ENCODE assay signal across 16 cellular contexts in genomic region chr9:15501179-15501578, GRCh38. TPM values are rescaled to one million over a fixed set of nuclear protein-coding genes. Genes with fewer than 3 reads are reported as not detected.
DNase-seq lines count a peak whose midpoint lies in the region; ATAC-seq, FAIRE-seq and TF ChIP-seq lines count a peak whose summit lies in the region.
"Had no signal": no experiment of that assay in that cellular context is flagged by ENCODE, and none has a peak within 500 bp of the region (broad histone marks: within the 10 kb centered on the region; RNA-seq: fewer than 3 reads in every experiment).

No MANE protein-coding gene starts in this region.

- TF ChIP-seq RAD21 in SK-N-SH (IDR thresholded peaks at IDR 0.05; ENCODE audit: low read length) = no peak

- H3K36me3 Mint-ChIP-seq in GM23338 (ENCODE audit: low read depth) (peaks cover 97% of the 10 kb centered on the region), WTC11 (peaks cover 82% of the 10 kb centered on the region), memory B cell (peaks cover 17% of the 10 kb centered on the region)
- H3K36me3 Mint-ChIP-seq: IgD-negative memory B cell had no signal

- H4K20me1 ChIP-seq in SK-N-SH (ENCODE audit: insufficient read depth) = no peaks in the 10 kb centered on the region
- H4K20me1 ChIP-seq in GM23338 (replicated peaks; ENCODE audit: insufficient read depth) = peaks cover 79% of the 10 kb centered on the region

- H3K4me1 Mint-ChIP-seq in GM23338 (peaks cover 10% of the 10 kb centered on the region; the same call in 2 of the 3 replicates), WTC11 (peaks cover 37% of the 10 kb centered on the region), memory B cell (peaks cover 18% of the 10 kb centered on the region)

- H3K4me2 ChIP-seq in SK-N-SH = no peak overlapping the region
- no peak overlapping the region for H3K4me2 ChIP-seq in GM23338

- 63% methylated on average over 6 of the region's 6 CpGs for WGBS in SK-N-SH (ENCODE audit: low lambda C conversion rate)

- H3K9me3 Mint-ChIP-seq in GM23338 (no peaks in the 10 kb centered on the region), WTC11 (no peaks in the 10 kb centered on the region), memory B cell (no peaks in the 10 kb centered on the region)
- H3K9me3 Mint-ChIP-seq: activated CD4-positive, alpha-beta memory T cell treated with anti-CD3 and anti-CD28 coated beads for 36 hours; IgD-negative memory B cell had no signal

- no peak for FAIRE-seq in HTR-8/SVneo (lab: Jason Lieb, UNC)

- no peak overlapping the region for H3K9ac ChIP-seq in SK-N-SH

- no peak for TF ChIP-seq EP300 in SK-N-SH (IDR thresholded peaks at IDR 0.05; ENCODE audit: borderline replicate concordance in 1 of 2, low read depth in 1 of 2, low read length in 1 of 2)

- H3K27me3 ChIP-seq in SK-N-SH (ENCODE audit: insufficient read depth) (no peaks in the 10 kb centered on the region), GM23338 (ENCODE audit: insufficient read depth) (no peaks in the 10 kb centered on the region)

- H3K27ac ChIP-seq in SK-N-SH (ENCODE audit: low read depth in 2 of 2, low read length in 1 of 2) (no peak overlapping the region), GM23338 (ENCODE audit: low read depth) (peak overlapping the region; percentile 35; the same call in 1 of the 2 replicates)
- H3K27ac ChIP-seq: epithelial cell of prostate had no signal

- no peaks in the 10 kb centered on the region for H3K9me3 ChIP-seq in SK-N-SH

- DNase-seq in SK-N-SH (no peak), GM23338 (ENCODE audit: low spot score) (no peak), WTC11 (ENCODE audit: low spot score) (no peak), memory B cell (ENCODE audit: low spot score in 2 of 2) (no peak), HTR-8/SVneo (ENCODE audit: insufficient read length, low spot score) (no peak), mesenteric fat pad (ENCODE audit: low spot score) (no peak), GDM1 (lab: John Stamatoyannopoulos, UW) (no peak)
- DNase-seq: activated CD4-positive, alpha-beta memory T cell treated with anti-CD3 and anti-CD28 coated beads for 36 hours; activated naive CD4-positive, alpha-beta T cell; DMS79; left cardiac atrium; NK-92 treated with Interleukin-12 subunit alpha and Interleukin-12 subunit beta, amount 100 ng/mL, for 24 hours had no signal

- H3K4me3 Mint-ChIP-seq in GM23338 (no peak overlapping the region), WTC11 (no peak overlapping the region), memory B cell (no peak overlapping the region)
- H3K4me3 Mint-ChIP-seq: activated CD4-positive, alpha-beta memory T cell treated with anti-CD3 and anti-CD28 coated beads for 36 hours; IgD-negative memory B cell had no signal

- no peak for ATAC-seq in SK-N-SH treated with all-trans-retinoic acid at 6 μM for 48 hours
- ATAC-seq in GM23338 = no peak
- no peak for ATAC-seq in WTC11
- ATAC-seq in memory B cell (ENCODE audit: low read depth) = no peak
- ATAC-seq: left cardiac atrium, Right ventricle myocardium inferior had no signal

- H3K27ac Mint-ChIP-seq in GM23338 = no peak overlapping the region
- H3K27ac Mint-ChIP-seq in WTC11 = peak overlapping the region; percentile 0; the same call in 1 of the 2 replicates
- peak overlapping the region; percentile 4 for H3K27ac Mint-ChIP-seq in memory B cell
- H3K27ac Mint-ChIP-seq: activated CD4-positive, alpha-beta memory T cell treated with anti-CD3 and anti-CD28 coated beads for 36 hours had no signal

- POLR2A ChIA-PET in SK-N-SH (lab: Yijun Ruan, JAX) (interaction anchor here (1.0 kb wide), 1 partner anchor 52 kb away, joined by 3 read pairs; the partner anchor contains the start of gene CCDC171), WTC11 (lab: Charles Lee) (interaction anchor here (1.6 to 2.2 kb wide), 2 partner anchors 9 to 52 kb away, joined by 3 to 12 read pairs; partner anchors contain the start of genes CCDC171 and PSIP1)

- H3K79me2 ChIP-seq in SK-N-SH (ENCODE audit: insufficient read depth) (peaks cover 84% of the 10 kb centered on the region), GM23338 (replicated peaks; ENCODE audit: insufficient read depth) (peaks cover 100% of the 10 kb centered on the region)

- peaks cover 6% of the 10 kb centered on the region for H3K27me3 Mint-ChIP-seq in GM23338 (ENCODE audit: insufficient read depth, low read depth, poor library complexity)
- H3K27me3 Mint-ChIP-seq in WTC11 (ENCODE audit: low read depth) = no peaks in the 10 kb centered on the region
- no peaks in the 10 kb centered on the region for H3K27me3 Mint-ChIP-seq in memory B cell
- H3K27me3 Mint-ChIP-seq: activated CD4-positive, alpha-beta memory T cell treated with anti-CD3 and anti-CD28 coated beads for 36 hours; IgD-negative memory B cell had no signal

- peak; percentile 19; the same call in 1 of the 2 replicates for TF ChIP-seq CTCF in SK-N-SH (IDR thresholded peaks at IDR 0.05)
- TF ChIP-seq CTCF in GM23338 (conservative IDR thresholded peaks at IDR 0.05; ENCODE audit: low read depth in 2 of 2) = no peak
- TF ChIP-seq CTCF in WTC11 (IDR thresholded peaks at IDR 0.05) = no peak

- H3K9me2 ChIP-seq in SK-N-SH = no peaks in the 10 kb centered on the region
- H3K9me2 ChIP-seq in GM23338 (ENCODE audit: insufficient read depth) = no peaks in the 10 kb centered on the region

- CTCF ChIA-PET in SK-N-SH (lab: Yijun Ruan, JAX) = interaction anchor here (1.1 kb wide), 2 partner anchors 15 to 105 kb away, joined by 3 to 4 read pairs; no protein-coding TSS in a partner anchor
- CTCF ChIA-PET in WTC11 (lab: Charles Lee) = interaction anchor here (0.7 kb wide), 1 partner anchor 36 kb away, joined by 3 read pairs; no protein-coding TSS in a partner anchor

- H3K4me3 ChIP-seq in SK-N-SH (ENCODE audit: low read depth in 2 of 2, low read length in 1 of 2) (no peak overlapping the region), GM23338 (no peak overlapping the region)

- H3K36me3 ChIP-seq in SK-N-SH (replicated peaks in 1 of 2; ENCODE audit: control insufficient read depth in 1 of 2, insufficient read depth in 2 of 2, low read length in 1 of 2) = peaks cover 31 to 52% of the 10 kb centered on the region in 2 experiments
- peaks cover 54% of the 10 kb centered on the region for H3K36me3 ChIP-seq in GM23338 (ENCODE audit: insufficient read depth)

- H3K4me1 ChIP-seq in SK-N-SH (ENCODE audit: control insufficient read depth in 1 of 2, insufficient read depth in 2 of 2, low read depth in 1 of 2, low read length in 1 of 2) = no peaks in the 10 kb centered on the region
- no peaks in the 10 kb centered on the region for H3K4me1 ChIP-seq in GM23338 (ENCODE audit: insufficient read depth)

- no peak overlapping the region for H2AFZ ChIP-seq in SK-N-SH (ENCODE audit: low read depth)
- H2AFZ ChIP-seq in GM23338 = no peak overlapping the region

- peaks cover 14% of the 10 kb centered on the region for H3F3A ChIP-seq in SK-N-SH (replicated peaks; ENCODE audit: insufficient read depth)
- no peaks in the 10 kb centered on the region for H3F3A ChIP-seq in GM23338 (replicated peaks; ENCODE audit: low read depth)

TF ChIP-seq in SK-N-SH, 30 proteins besides CTCF, POLR2A, EP300 and RAD21 (continues in another document):
- TF ChIP-seq FOSL2 (IDR thresholded peaks at IDR 0.05; ENCODE audit: borderline replicate concordance, low read depth) (no peak), SMC3 (IDR thresholded peaks at IDR 0.05; ENCODE audit: low read depth, low read length) (no peak)

TF ChIP-seq in SK-N-SH treated with all-trans-retinoic acid at 6 μM for 48 hours, 23 proteins besides CTCF, POLR2A, EP300 and RAD21 (continues in another document):
- TF ChIP-seq ZNF70 (CRISPR knock-in tag; IDR thresholded peaks at IDR 0.05) (no peak), TOX (CRISPR knock-in tag; IDR thresholded peaks at IDR 0.05; ENCODE audit: borderline replicate concordance) (no peak), TCF4 (CRISPR knock-in tag; IDR thresholded peaks at IDR 0.05; ENCODE audit: borderline replicate concordance) (no peak), ZFP30 (CRISPR knock-in tag; IDR thresholded peaks at IDR 0.05) (no peak), ZNF565 (CRISPR knock-in tag; conservative IDR thresholded peaks at IDR 0.05; ENCODE audit: low read depth) (no peak), BACH2 (CRISPR knock-in tag; IDR thresholded peaks at IDR 0.05; ENCODE audit: borderline replicate concordance) (no peak)

TF ChIP-seq in GM23338, 12 proteins besides CTCF, POLR2A, EP300 and RAD21 (continues in another document):
- no peak for TF ChIP-seq ETS1 (IDR thresholded peaks at IDR 0.05)

TF ChIP-seq in WTC11, 78 proteins besides CTCF, POLR2A, EP300 and RAD21 (continues in another document):
- no peak for TF ChIP-seq ZNF121 (CRISPR knock-in tag; IDR thresholded peaks at IDR 0.05)
- no peak for TF ChIP-seq E2F5 (CRISPR knock-in tag; IDR thresholded peaks at IDR 0.05)
- no peak for TF ChIP-seq ZNF396 (CRISPR knock-in tag; IDR thresholded peaks at IDR 0.05; ENCODE audit: borderline replicate concordance)
- TF ChIP-seq ZBTB21 (CRISPR knock-in tag; IDR thresholded peaks at IDR 0.05; ENCODE audit: borderline replicate concordance) = no peak
- no peak for TF ChIP-seq OVOL2 (CRISPR knock-in tag; IDR thresholded peaks at IDR 0.05; ENCODE audit: borderline replicate concordance)

RNA-seq across cellular contexts. Expression of gene PSIP1, which starts 9.6 kb away (rescaled TPM):
- polyA plus RNA-seq in SK-N-SH (2012; rRNA removed) (19.9 and 21.0 TPM in 2 replicates), GM23338 (2016; fragmentation: Nextera tagmentation; extraction: Ambion mirVana) (839 and 989 TPM in 2 replicates)
- 31.1 and 50.5 TPM in 2 replicates for polyA plus RNA-seq in SK-N-SH (2012; cell fraction: cytosol; rRNA removed)
- polyA plus RNA-seq in SK-N-SH (2012; cell fraction: nucleus; rRNA removed) = 11.0 and 18.8 TPM in 2 replicates
- 332 and 351 TPM in 2 replicates for total RNA-seq in GM23338 (2014; rRNA removed; shearing (Covaris generic))
- total RNA-seq in WTC11 (2021) (302 to 321 TPM (median 311 TPM) in 3 replicates), mesenteric fat pad (22.2 TPM)

RNA-seq across cellular contexts. Expression of gene CCDC171, which starts 51.7 kb away (rescaled TPM):
- polyA plus RNA-seq in SK-N-SH (2012; rRNA removed) (0.54 and 1.1 TPM in 2 replicates), GM23338 (2016; fragmentation: Nextera tagmentation; extraction: Ambion mirVana) (3.5 and 5.1 TPM in 2 replicates)
- polyA plus RNA-seq in SK-N-SH (2012; cell fraction: cytosol; rRNA removed) = 0.45 and 0.55 TPM in 2 replicates
- polyA plus RNA-seq in SK-N-SH (2012; cell fraction: nucleus; rRNA removed) = 2.0 and 2.9 TPM in 2 replicates
- 3.5 and 4.4 TPM in 2 replicates for total RNA-seq in GM23338 (2014; rRNA removed; shearing (Covaris generic))
- total RNA-seq in WTC11 (2021) (2.8 to 4.1 TPM (median 2.9 TPM) in 3 replicates), mesenteric fat pad (0.87 TPM)

Comparison
In these comparisons a context has a peak if more than half of its experiments do, and no peak if none do; other contexts are left out.
1. RNA of gene PSIP1, which starts 9.6 kb away (total RNA-seq): 332 to 351 TPM in GM23338 and 302 to 321 TPM in WTC11; 22.2 TPM in mesenteric fat pad (single experiment); every median in the first group is over 10 times any median in the second.
2. Of the 6 proteins assayed by ChIP-seq in both WTC11 and SK-N-SH: peak only in WTC11: none; only in SK-N-SH: CTCF; in both: none; in neither: 5.